8 cellular contexts compared by ENCODE assay signal in genomic region chr7:517848-518629, GRCh38.
A peak's percentile ranks its signal among the peaks of the same experiment; 100 is the strongest.
DNase-seq lines count a peak whose midpoint lies in the region; ATAC-seq and TF ChIP-seq lines count a peak whose summit lies in the region.

No MANE protein-coding gene starts in this region.

- in situ Hi-C loops in ACHN (cut with HindIII; ENCODE audit: low pct_ligation_motif_present, low pct_unique_long_range_greater_than_20kb, low sequenced_read_pairs), result no loop called here

- no peaks in the 10 kb centered on the region for H3K36me3 Mint-ChIP-seq in nephron progenitor cell (ENCODE audit: low read depth)

- no peaks in the 10 kb centered on the region for H3K9me3 Mint-ChIP-seq in nephron progenitor cell

- H3K4me3 Mint-ChIP-seq in nephron progenitor cell, result peak overlapping the region; percentile 89

- no peak overlapping the region for H3K27ac Mint-ChIP-seq in nephron progenitor cell

- DNase-seq in ACHN (peak; percentile 65), HCEC 1CT (peak; percentile 70), foreskin fibroblast (peak; percentile 64 to 83), nephron progenitor cell (peak; percentile 63), GM10266 (ENCODE audit: extremely low spot score) (no peak)
- peak; percentile 29 to 45 for DNase-seq in activated T-cell treated with anti-CD3 and anti-CD28 coated beads, Interleukin-2, amount 50 U/mL, for 48 hours

- H3K27me3 Mint-ChIP-seq in nephron progenitor cell (ENCODE audit: low read depth, poor library complexity), result peaks cover 48% of the 10 kb centered on the region

- peak overlapping the region; percentile 63 to 64 for H3K4me3 ChIP-seq in foreskin fibroblast (ENCODE audit: low read depth in 1 of 2, low read length in 2 of 2)

- peaks cover 38% of the 10 kb centered on the region for H3K4me1 Mint-ChIP-seq in nephron progenitor cell

- TF ChIP-seq CTCF in foreskin fibroblast (IDR thresholded peaks at IDR 0.05; ENCODE audit: low read depth, low read length) (no peak), nephron progenitor cell (IDR thresholded peaks at IDR 0.05) (no peak), GM10266 (IDR thresholded peaks at IDR 0.05; ENCODE audit: control insufficient read depth, insufficient read depth, low read depth, missing control alignments) (no peak)

- no peak for ATAC-seq in HG03432 (IDR thresholded peaks at IDR 0.05; ENCODE audit: unreplicated experiment)
- no peak for ATAC-seq in GM21576 (IDR thresholded peaks at IDR 0.05; ENCODE audit: unreplicated experiment)
